ENCODE assay signal across 9 cellular contexts in genomic region chrX:81121513-81122363, GRCh38.
A peak's percentile ranks its signal among the peaks of the same experiment; 100 is the strongest.
DNase-seq lines count a peak whose midpoint lies in the region; ATAC-seq, FAIRE-seq and TF ChIP-seq lines count a peak whose summit lies in the region.
"Had no signal": no experiment of that assay in that cellular context is flagged by ENCODE, and none has a peak within 500 bp of the region (broad histone marks: within the 10 kb centered on the region; RNA-seq: fewer than 3 reads in every experiment).

No MANE protein-coding gene starts in this region.

- peak overlapping the region; percentile 22 to 60 for H3K27ac ChIP-seq in kidney (ENCODE audit: low read depth in 2 of 2, low read length in 2 of 2)

- DNase-seq in NCI-H1694 (lab: John Stamatoyannopoulos, UW): peak; percentile 36
- DNase-seq in NCI-H1694 treated with DMSO at 0.1 percent for 48 hours (lab: John Stamatoyannopoulos, UW): no peak
- DNase-seq in NCI-H446 (lab: John Stamatoyannopoulos, UW): peak; percentile 72 to 94
- peak; percentile 78 for DNase-seq in activated CD4-positive, CD25-positive, alpha-beta regulatory T cell treated with anti-CD3 and anti-CD28 coated beads, Interleukin-2, amount 50 U/mL, for 72 hours
- DNase-seq in chondrocyte (ENCODE audit: low spot score): peak; percentile 94
- DNase-seq in kidney: peak; percentile 94
- DNase-seq in stimulated activated CD4-positive, alpha-beta T cell treated with anti-CD3 and anti-CD28 coated beads, Interleukin-12 subunit alpha, Interleukin-12 subunit beta, amount 100 ng/mL, for 48 hours (ENCODE audit: low read depth in 2 of 3, low spot score in 1 of 3): peak; percentile 73 to 84 (median 81)
- DNase-seq: DND-41 had no signal

- no peaks in the 10 kb centered on the region for H3K9me3 ChIP-seq in kidney (ENCODE audit: control insufficient read depth in 1 of 2, low read length in 2 of 2)

- peak overlapping the region; percentile 94 for H3K4me3 Mint-ChIP-seq in chondrocyte (ENCODE audit: unreplicated experiment)

- H3K4me1 Mint-ChIP-seq in chondrocyte (ENCODE audit: low read depth): peaks cover 4% of the 10 kb centered on the region

- peak overlapping the region; percentile 73 to 85 for H3K4me3 ChIP-seq in kidney (ENCODE audit: low read length in 2 of 2)

- intact Hi-C loops in kidney (cut with DNase I): no loop called here

- peaks cover 8% of the 10 kb centered on the region for H3K27me3 Mint-ChIP-seq in chondrocyte (ENCODE audit: low read depth)

- FAIRE-seq in kidney (lab: Jason Lieb, UNC): peak; percentile 99

- H3K36me3 Mint-ChIP-seq in chondrocyte (ENCODE audit: low read depth): no peaks in the 10 kb centered on the region

- H3K36me3 ChIP-seq in kidney (ENCODE audit: control insufficient read depth in 1 of 2, insufficient read depth in 2 of 2, low read length in 2 of 2): no peaks in the 10 kb centered on the region

- H3K4me1 ChIP-seq in kidney (ENCODE audit: control insufficient read depth in 1 of 2, insufficient read depth in 1 of 2, low read depth in 1 of 2, low read length in 2 of 2): no peaks in the 10 kb centered on the region

- TF ChIP-seq CTCF in chondrocyte (IDR thresholded peaks at IDR 0.05): no peak
- no peak for TF ChIP-seq CTCF in kidney (IDR thresholded peaks at IDR 0.05; ENCODE audit: borderline replicate concordance, extremely low read depth, insufficient read depth)

- H3K27ac Mint-ChIP-seq in chondrocyte (ENCODE audit: unreplicated experiment): peak overlapping the region; percentile 96

- H3K9ac ChIP-seq in kidney (ENCODE audit: low read length in 2 of 2): peak overlapping the region; percentile 55 to 71

- H3K9me3 Mint-ChIP-seq in chondrocyte (ENCODE audit: low read depth): no peaks in the 10 kb centered on the region

- ATAC-seq in HG02981 (IDR thresholded peaks at IDR 0.05; ENCODE audit: unreplicated experiment): peak; percentile 96
